Comparison of ENCODE assay signal across 36 cellular contexts in genomic region chr20:58537831-58538230, GRCh38. TPM values are rescaled to one million over a fixed set of nuclear protein-coding genes. Genes with fewer than 3 reads are reported as not detected.
DNase-seq lines count a peak whose midpoint lies in the region; ATAC-seq, FAIRE-seq and TF ChIP-seq lines count a peak whose summit lies in the region.
"Had no signal": no experiment of that assay in that cellular context is flagged by ENCODE, and none has a peak within 500 bp of the region (broad histone marks: within the 10 kb centered on the region; RNA-seq: fewer than 3 reads in every experiment).

No MANE protein-coding gene starts in this region.

- no peaks in the 10 kb centered on the region for H3K36me3 ChIP-seq in HEK293 (ENCODE audit: control insufficient read depth in 2 of 2, insufficient read depth in 1 of 2, low read length in 2 of 2)
- no peaks in the 10 kb centered on the region for H3K36me3 ChIP-seq in astrocyte (ENCODE audit: insufficient read depth, low read length)
- H3K36me3 ChIP-seq: BE2C; BLaER1; BLaER1 treated with 17β-estradiol and CSF1 and Interleukin-3, amounts not matched to agents 10 nM and 100 nM had no signal

- ATAC-seq in GM21786 (IDR thresholded peaks at IDR 0.05; ENCODE audit: unreplicated experiment) = no peak
- ATAC-seq: A549; CD8-positive, alpha-beta T cell had no signal

- H4K20me1 ChIP-seq in astrocyte (ENCODE audit: insufficient read depth, low read length) = no peaks in the 10 kb centered on the region
- H4K20me1 ChIP-seq: BLaER1; BLaER1 treated with 17β-estradiol and CSF1 and Interleukin-3, amounts not matched to agents 10 nM and 100 nM had no signal

- no peak for TF ChIP-seq POLR2A in lower leg skin (IDR thresholded peaks at IDR 0.05)

- H3K4me1 ChIP-seq in HEK293 (ENCODE audit: control insufficient read depth, insufficient read depth, low read length) (no peaks in the 10 kb centered on the region), astrocyte (ENCODE audit: insufficient read depth, low read length) (peaks cover 11% of the 10 kb centered on the region)
- H3K4me1 ChIP-seq: A549, BE2C, BLaER1, Caco-2 had no signal

- intact Hi-C loops in lower leg skin (cut with DNase I; ENCODE audit: low total_unique reads) = no loop called here

- H3K27me3 ChIP-seq in astrocyte (ENCODE audit: insufficient read depth, low read length) = no peaks in the 10 kb centered on the region
- H3K27me3 ChIP-seq: BE2C; BLaER1; BLaER1 treated with 17β-estradiol and CSF1 and Interleukin-3, amounts not matched to agents 10 nM and 100 nM had no signal

- POLR2A ChIA-PET in HEK293 (lab: Yijun Ruan, JAX) = no interaction called here

- H2AFZ ChIP-seq in astrocyte (ENCODE audit: low read depth, low read length) = no peak overlapping the region

- H3K36me3 Mint-ChIP-seq in astrocyte (ENCODE audit: low read depth, unreplicated experiment) = peaks cover 20% of the 10 kb centered on the region
- H3K36me3 Mint-ChIP-seq: CD14-positive monocyte; CD4-positive, CD25-positive, alpha-beta regulatory T cell; CD8-positive, alpha-beta T cell had no signal

- H3K79me2 ChIP-seq in astrocyte (ENCODE audit: insufficient read depth, low read length) = no peaks in the 10 kb centered on the region

- no peak overlapping the region for H3K4me2 ChIP-seq in astrocyte (ENCODE audit: low read length)
- H3K4me2 ChIP-seq: A549; BLaER1; BLaER1 treated with 17β-estradiol and CSF1 and Interleukin-3, amounts not matched to agents 10 nM and 100 nM had no signal

- WGBS in lower leg skin, 2 donors = 94% methylated on average over 1 of the region's 1 CpG

- no peak for TF ChIP-seq CTCF in HEK293 (tag by site-specific recombination; IDR thresholded peaks at IDR 0.05)
- TF ChIP-seq CTCF in astrocyte (IDR thresholded peaks at IDR 0.05; ENCODE audit: insufficient read depth, low read depth, low read length) = no peak
- TF ChIP-seq CTCF in lower leg skin (IDR thresholded peaks at IDR 0.05) = no peak

- H3K27ac ChIP-seq in HEK293 (ENCODE audit: extremely low read depth, low read depth, low read length) (no peak overlapping the region), astrocyte (ENCODE audit: low read depth, low read length) (no peak overlapping the region)
- H3K27ac ChIP-seq: 22Rv1; A549; BLaER1; BLaER1 treated with 17β-estradiol and CSF1 and Interleukin-3, amounts not matched to agents 10 nM and 100 nM; C4-2B had no signal

- peak overlapping the region; percentile 64 for H3K27ac Mint-ChIP-seq in astrocyte (ENCODE audit: unreplicated experiment)
- H3K27ac Mint-ChIP-seq: B cell; CD14-positive monocyte; CD4-positive, alpha-beta memory T cell; CD4-positive, alpha-beta T cell; CD4-positive, CD25-positive, alpha-beta regulatory T cell; CD8-positive, alpha-beta memory T cell; CD8-positive, alpha-beta T cell had no signal

- FAIRE-seq in HTR-8/SVneo (lab: Jason Lieb, UNC) = peak; percentile 86
- FAIRE-seq in astrocyte (lab: Jason Lieb, UNC) = no peak
- FAIRE-seq: A204.1, A549, D721Med had no signal

- H3K9me3 Mint-ChIP-seq in astrocyte (ENCODE audit: unreplicated experiment) = peaks cover 7% of the 10 kb centered on the region
- H3K9me3 Mint-ChIP-seq: CD8-positive, alpha-beta T cell had no signal

- H3K27me3 Mint-ChIP-seq in astrocyte (ENCODE audit: low read depth, unreplicated experiment) = no peaks in the 10 kb centered on the region

- no peak overlapping the region for H3K4me3 Mint-ChIP-seq in astrocyte (ENCODE audit: unreplicated experiment)
- H3K4me3 Mint-ChIP-seq: B cell; CD14-positive monocyte; CD4-positive, alpha-beta memory T cell; CD4-positive, alpha-beta T cell; CD4-positive, CD25-positive, alpha-beta regulatory T cell; CD8-positive, alpha-beta memory T cell; CD8-positive, alpha-beta T cell had no signal

- H3K9me3 ChIP-seq in HEK293 (ENCODE audit: control insufficient read depth, insufficient read depth, low read depth, low read length) (no peaks in the 10 kb centered on the region), astrocyte (ENCODE audit: insufficient read depth, low read depth, low read length) (peaks cover 6% of the 10 kb centered on the region)
- H3K9me3 ChIP-seq: BE2C had no signal

- H3K9ac ChIP-seq in astrocyte (ENCODE audit: low read length) = no peak overlapping the region
- H3K9ac ChIP-seq: BLaER1; BLaER1 treated with 17β-estradiol and CSF1 and Interleukin-3, amounts not matched to agents 10 nM and 100 nM had no signal

- peaks cover 10% of the 10 kb centered on the region for H3K4me1 Mint-ChIP-seq in astrocyte (ENCODE audit: low read depth, unreplicated experiment)
- H3K4me1 Mint-ChIP-seq: B cell; CD14-positive monocyte; CD4-positive, alpha-beta memory T cell; CD4-positive, CD25-positive, alpha-beta regulatory T cell; CD8-positive, alpha-beta memory T cell had no signal

- DNase-seq in HTR-8/SVneo (ENCODE audit: insufficient read length, low spot score) (no peak), astrocyte (ENCODE audit: low read depth) (no peak), UCSD-AML1 (lab: John Stamatoyannopoulos, UW; ENCODE audit: unreplicated experiment) (no peak), lower leg skin (ENCODE audit: low spot score in 2 of 2) (no peak)
- DNase-seq: 8988T; ACHN; AML-193; BE2C; C1 segment of cervical spinal cord; Calu3; CD4-positive, alpha-beta memory T cell; CD4-positive, alpha-beta T cell; CD4-positive, CD25-positive, alpha-beta regulatory T cell; CD8-positive, alpha-beta memory T cell; CD8-positive, alpha-beta T cell; COR-L47; DMS 273 treated with DMSO at 0.1 percent for 48 hours; DMS153; DMS53; DMS79; DMS79 treated with DMSO at 0.1 percent for 48 hours; DND-41; EL had no signal

- H3K4me3 ChIP-seq in HEK293 (ENCODE audit: low read depth, low read length) (no peak overlapping the region), astrocyte (ENCODE audit: insufficient read depth, low read depth, low read length) (no peak overlapping the region), lower leg skin (ENCODE audit: low read depth, poor library complexity, severe bottlenecking) (no peak overlapping the region)
- H3K4me3 ChIP-seq: A549; BLaER1; BLaER1 treated with 17β-estradiol and CSF1 and Interleukin-3, amounts not matched to agents 10 nM and 100 nM had no signal

- CTCF ChIA-PET in HEK293 (lab: Yijun Ruan, JAX) = no interaction called here

TF ChIP-seq in HEK293, 187 proteins besides CTCF, POLR2A, EP300 and RAD21:
- TF ChIP-seq SETDB1 (IDR thresholded peaks at IDR 0.05; ENCODE audit: insufficient read length, low read length) = peak; percentile 41
- TF ChIP-seq ZNF530 (tag by site-specific recombination; IDR thresholded peaks at IDR 0.05; ENCODE audit: low read depth) = no peak

RNA-seq across cellular contexts. Expression of gene APCDD1L, which starts 22.6 kb away (rescaled TPM):
- total RNA-seq in astrocyte (16.4 and 23.3 TPM in 2 replicates), lower leg skin (1 to 10 TPM in 3 of 4 donors, under 1 TPM in 1; 0.49 to 2.4 (median 1.4) TPM)
- total RNA-seq: A673; B cell; Caco-2; Calu3; CD4-positive, alpha-beta memory T cell; CD4-positive, alpha-beta T cell; CD4-positive, CD25-positive, alpha-beta regulatory T cell; CD8-positive, alpha-beta memory T cell; CD8-positive, alpha-beta T cell had no signal
